In the genomic region with DNA sequence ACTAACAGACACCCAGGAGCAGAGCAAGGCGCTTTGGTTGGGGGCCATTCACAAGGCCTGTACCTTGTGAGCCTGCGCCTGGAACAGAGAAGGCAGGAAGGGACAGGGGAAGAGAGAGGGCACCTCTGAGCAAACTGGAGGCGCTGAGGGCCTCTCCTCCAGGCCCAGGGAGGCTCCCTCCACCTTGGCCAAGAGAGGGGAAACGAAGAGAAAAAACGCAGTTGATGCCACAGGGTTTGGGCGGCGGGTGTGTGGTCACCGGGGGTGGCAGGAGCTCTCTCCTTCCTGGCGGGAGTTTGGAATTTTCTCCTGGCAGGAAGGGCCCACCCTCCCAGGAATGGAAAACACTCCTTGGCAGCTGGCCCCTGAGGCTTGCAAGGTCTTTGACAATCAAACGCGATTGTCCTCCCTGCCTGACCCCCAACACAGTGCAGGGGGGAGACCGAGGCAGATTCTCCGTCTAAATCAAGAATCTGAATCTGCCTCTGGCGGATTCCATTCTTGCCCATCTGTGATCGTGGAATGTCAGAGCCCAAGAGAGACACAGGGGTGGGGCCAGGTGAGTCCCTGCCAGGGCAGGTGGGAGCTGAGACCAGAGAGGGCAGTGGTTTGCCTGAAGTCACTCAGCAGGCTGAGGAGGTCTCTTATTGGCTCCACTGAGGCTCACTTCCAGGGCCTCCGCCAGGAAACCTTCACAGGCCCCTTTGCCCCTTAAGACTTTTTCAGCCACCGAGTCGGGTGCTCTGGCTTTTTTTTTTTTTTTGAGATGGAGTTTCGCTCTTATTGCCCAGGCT, we compare ENCODE assay signal across 16 cellular contexts. TPM values are rescaled to one million over a fixed set of nuclear protein-coding genes. Genes with fewer than 3 reads are reported as not detected.
DNase-seq lines count a peak whose midpoint lies in the region; ATAC-seq, FAIRE-seq and TF ChIP-seq lines count a peak whose summit lies in the region.
"Had no signal": no experiment of that assay in that cellular context is flagged by ENCODE, and none has a peak within 500 bp of the region (broad histone marks: within the 10 kb centered on the region; RNA-seq: fewer than 3 reads in every experiment).

No MANE protein-coding gene starts in this region.

- H4K20me1 ChIP-seq in GM23338 (replicated peaks; ENCODE audit: insufficient read depth) (no peaks in the 10 kb centered on the region), hepatocyte (ENCODE audit: insufficient read depth, poor library complexity, severe bottlenecking) (no peaks in the 10 kb centered on the region)

- peaks cover 30% of the 10 kb centered on the region for H3K4me1 Mint-ChIP-seq in GM23338

- DNase-seq in GM23338 (ENCODE audit: low spot score) (no peak), SK-N-MC (ENCODE audit: low read depth, low spot score) (no peak), hepatocyte (ENCODE audit: low spot score) (no peak), OCI-M2 (lab: John Stamatoyannopoulos, UW; ENCODE audit: unreplicated experiment) (no peak), HTR-8/SVneo (ENCODE audit: insufficient read length, low spot score) (no peak), T-helper 1 cell (no peak)
- DNase-seq: activated CD8-positive, alpha-beta T cell treated with anti-CD3 and anti-CD28 coated beads, Interleukin-2, amount 10 ng/mL, durations not matched to agents 7 days and 5 days; activated naive CD8-positive, alpha-beta T cell treated with anti-CD3 and anti-CD28 coated beads, Interleukin-2, amount 10 ng/mL, durations not matched to agents 7 days and 5 days; effector memory CD8-positive, alpha-beta T cell; naive thymus-derived CD4-positive, alpha-beta T cell; NCI-H526 treated with DMSO at 0.1 percent for 48 hours; T-helper 2 cell had no signal

- peak; percentile 19 for ATAC-seq in GM23338
- no peak for ATAC-seq in HG03280 (IDR thresholded peaks at IDR 0.05; ENCODE audit: unreplicated experiment)
- ATAC-seq: activated CD8-positive, alpha-beta T cell treated with anti-CD3 and anti-CD28 coated beads, Interleukin-2, amount 10 ng/mL, durations not matched to agents 7 days and 5 days; effector memory CD8-positive, alpha-beta T cell; naive thymus-derived CD4-positive, alpha-beta T cell had no signal

- no peak overlapping the region for H3K27ac Mint-ChIP-seq in GM23338
- H3K27ac Mint-ChIP-seq: activated CD8-positive, alpha-beta T cell treated with anti-CD3 and anti-CD28 coated beads, Interleukin-2, amount 10 ng/mL, durations not matched to agents 7 days and 5 days; activated naive CD8-positive, alpha-beta T cell treated with anti-CD3 and anti-CD28 coated beads, Interleukin-2, amount 10 ng/mL, durations not matched to agents 7 days and 5 days; stimulated activated effector memory CD8-positive, alpha-beta T cell treated with anti-CD3 and anti-CD28 coated beads, Interleukin-12 subunit alpha, Interleukin-12 subunit beta, amount 100 ng/mL, for 72 hours had no signal

- H2AFZ ChIP-seq in GM23338 (peak overlapping the region; percentile 25; the same call in 1 of the 2 replicates), hepatocyte (no peak overlapping the region)

- H3K27ac ChIP-seq in GM23338 (ENCODE audit: low read depth) (peak overlapping the region; percentile 72), SK-N-MC (peak overlapping the region; percentile 69), hepatocyte (peak overlapping the region; percentile 44), skeletal muscle tissue (ENCODE audit: low read depth, low read length) (peak overlapping the region; percentile 12)
- H3K27ac ChIP-seq: HL-60 had no signal

- H3K79me2 ChIP-seq in GM23338 (replicated peaks; ENCODE audit: insufficient read depth) (no peaks in the 10 kb centered on the region), hepatocyte (no peaks in the 10 kb centered on the region)

- peaks cover 9% of the 10 kb centered on the region; the same call in 2 of the 3 replicates for H3K9me3 Mint-ChIP-seq in GM23338
- H3K9me3 Mint-ChIP-seq: activated naive CD8-positive, alpha-beta T cell treated with anti-CD3 and anti-CD28 coated beads, Interleukin-2, amount 10 ng/mL, durations not matched to agents 7 days and 5 days; effector memory CD8-positive, alpha-beta T cell; naive thymus-derived CD4-positive, alpha-beta T cell; stimulated activated effector memory CD8-positive, alpha-beta T cell treated with anti-CD3 and anti-CD28 coated beads, Interleukin-12 subunit alpha, Interleukin-12 subunit beta, amount 100 ng/mL, for 72 hours had no signal

- H3K4me3 ChIP-seq in GM23338 = no peak overlapping the region
- H3K4me3 ChIP-seq in SK-N-MC = no peak overlapping the region
- H3K4me3 ChIP-seq in hepatocyte = no peak overlapping the region
- no peak overlapping the region for H3K4me3 ChIP-seq in skeletal muscle tissue (ENCODE audit: low read length in 3 of 3)

- TF ChIP-seq CTCF in GM23338 (conservative IDR thresholded peaks at IDR 0.05; ENCODE audit: low read depth in 2 of 2) (0 out of 4 replicates have a peak, but pooled peaks of 1 of the 2 experiments have one; percentile 6), hepatocyte (IDR thresholded peaks at IDR 0.05; ENCODE audit: poor library complexity) (no peak)

- H3K27me3 Mint-ChIP-seq in GM23338 (ENCODE audit: insufficient read depth, low read depth, poor library complexity) = peaks cover 14% of the 10 kb centered on the region

- FAIRE-seq in HTR-8/SVneo (lab: Jason Lieb, UNC) = no peak

- H3K36me3 Mint-ChIP-seq in GM23338 (ENCODE audit: low read depth) = no peaks in the 10 kb centered on the region; the same call in 1 of the 3 replicates
- H3K36me3 Mint-ChIP-seq: activated naive CD8-positive, alpha-beta T cell treated with anti-CD3 and anti-CD28 coated beads, Interleukin-2, amount 10 ng/mL, durations not matched to agents 7 days and 5 days; naive thymus-derived CD4-positive, alpha-beta T cell had no signal

- 75% methylated on average over 19 of the region's 19 CpGs for WGBS in hepatocyte (ENCODE audit: low lambda C conversion rate, missing lambda C conversion rate)

- H3K27me3 ChIP-seq in GM23338 (ENCODE audit: insufficient read depth) = no peaks in the 10 kb centered on the region
- no peaks in the 10 kb centered on the region for H3K27me3 ChIP-seq in hepatocyte
- H3K27me3 ChIP-seq in skeletal muscle tissue (ENCODE audit: control insufficient read depth in 3 of 3, insufficient read depth in 3 of 3, low read length in 3 of 3) = no peaks in the 10 kb centered on the region

- H3K9ac ChIP-seq in SK-N-MC (ENCODE audit: insufficient read length) (no peak overlapping the region), skeletal muscle tissue (ENCODE audit: low read depth in 1 of 3, low read length in 3 of 3) (peak overlapping the region in 2 of 3 donors; percentile 10 to 50)

- H3K36me3 ChIP-seq in GM23338 (ENCODE audit: insufficient read depth) (no peaks in the 10 kb centered on the region), SK-N-MC (ENCODE audit: insufficient read depth, low read length) (no peaks in the 10 kb centered on the region), hepatocyte (replicated peaks; ENCODE audit: insufficient read depth, low read depth) (no peaks in the 10 kb centered on the region), skeletal muscle tissue (ENCODE audit: control insufficient read depth in 3 of 3, insufficient read depth in 3 of 3, low read length in 3 of 3) (no peaks in the 10 kb centered on the region)

- H3K9me2 ChIP-seq in GM23338 (ENCODE audit: insufficient read depth) = no peaks in the 10 kb centered on the region
- H3K9me2 ChIP-seq in hepatocyte (replicated peaks; ENCODE audit: insufficient read depth) = no peaks in the 10 kb centered on the region

- no peak overlapping the region; the same call in 2 of the 3 replicates for H3K4me3 Mint-ChIP-seq in GM23338
- H3K4me3 Mint-ChIP-seq: activated CD8-positive, alpha-beta T cell treated with anti-CD3 and anti-CD28 coated beads, Interleukin-2, amount 10 ng/mL, durations not matched to agents 7 days and 5 days; activated naive CD8-positive, alpha-beta T cell treated with anti-CD3 and anti-CD28 coated beads, Interleukin-2, amount 10 ng/mL, durations not matched to agents 7 days and 5 days; effector memory CD8-positive, alpha-beta T cell; naive thymus-derived CD4-positive, alpha-beta T cell; stimulated activated effector memory CD8-positive, alpha-beta T cell treated with anti-CD3 and anti-CD28 coated beads, Interleukin-12 subunit alpha, Interleukin-12 subunit beta, amount 100 ng/mL, for 72 hours had no signal

- H3F3A ChIP-seq in GM23338 (replicated peaks; ENCODE audit: low read depth) = 0 out of 2 replicates have a peak, but pooled peaks cover 6% of the 10 kb centered on the region

- no peak overlapping the region for H3K4me2 ChIP-seq in GM23338
- no peak overlapping the region for H3K4me2 ChIP-seq in hepatocyte

- H3K9me3 ChIP-seq in SK-N-MC (ENCODE audit: low read depth, low read length) = no peaks in the 10 kb centered on the region
- H3K9me3 ChIP-seq in hepatocyte (ENCODE audit: low read depth) = no peaks in the 10 kb centered on the region
- no peaks in the 10 kb centered on the region for H3K9me3 ChIP-seq in skeletal muscle tissue (ENCODE audit: control insufficient read depth in 3 of 3, low read length in 3 of 3)

- H3K4me1 ChIP-seq in GM23338 (ENCODE audit: insufficient read depth) (peaks cover 18% of the 10 kb centered on the region; the same call in 1 of the 2 replicates), hepatocyte (ENCODE audit: insufficient read depth) (peaks cover 22% of the 10 kb centered on the region), skeletal muscle tissue (ENCODE audit: control insufficient read depth in 3 of 3, insufficient read depth in 3 of 3, low read length in 3 of 3) (peaks cover 34 to 47% (median 42%) of the 10 kb centered on the region in 3 donors)

TF ChIP-seq in GM23338, 12 proteins besides CTCF, POLR2A, EP300 and RAD21 (continues in another document):
- no peak for TF ChIP-seq ZNF331 (CRISPR knock-in tag; IDR thresholded peaks at IDR 0.05; ENCODE audit: low read depth)

RNA-seq across cellular contexts. Expression of a gene that starts 21.0 kb away (rescaled TPM):
- 2,755 and 3,244 TPM in 2 replicates for total RNA-seq in GM23338 (2014; rRNA removed; shearing (Covaris generic))
- polyA plus RNA-seq in GM23338 (2016; fragmentation: Nextera tagmentation; extraction: Ambion mirVana) (1,846 and 1,983 TPM in 2 replicates), hepatocyte (1,044 and 1,068 TPM in 2 replicates)
- total RNA-seq in hepatocyte (2,461 and 2,819 TPM in 2 replicates), skeletal muscle tissue (2,602 TPM)

RNA-seq across cellular contexts. Expression of a gene that starts 51.4 kb away (rescaled TPM):
- 12.3 and 30.9 TPM in 2 replicates for total RNA-seq in GM23338 (2014; rRNA removed; shearing (Covaris generic))
- polyA plus RNA-seq in GM23338 (2016; fragmentation: Nextera tagmentation; extraction: Ambion mirVana) = 37.0 and 37.7 TPM in 2 replicates
- 15.8 and 23.1 TPM in 2 replicates for total RNA-seq in hepatocyte
- 58.8 and 92.7 TPM in 2 replicates for polyA plus RNA-seq in hepatocyte
- total RNA-seq in skeletal muscle tissue = 5.7 TPM

RNA-seq across cellular contexts. Expression of a gene that starts 53.6 kb away (rescaled TPM):
- total RNA-seq in GM23338 (2014; rRNA removed; shearing (Covaris generic)) = 5.2 and 8.0 TPM in 2 replicates
- polyA plus RNA-seq in GM23338 (2016; fragmentation: Nextera tagmentation; extraction: Ambion mirVana) = 1.9 and 2.2 TPM in 2 replicates
- 3.9 and 4.3 TPM in 2 replicates for total RNA-seq in hepatocyte
- 2.5 and 4.1 TPM in 2 replicates for polyA plus RNA-seq in hepatocyte
- 8.9 TPM for total RNA-seq in skeletal muscle tissue

Comparison
In these comparisons a context has a peak if more than half of its experiments do, and no peak if none do; other contexts are left out.
1. H3K27ac ChIP-seq: peak in every context shown above with its lines; median percentile 72 in GM23338; 69 in SK-N-MC; 44 in hepatocyte; 12 in skeletal muscle tissue.